In genomic region chr12:54935235-54935951, GRCh38 we compare ENCODE assay signal across 8 cellular contexts. TPM values are rescaled to one million over a fixed set of nuclear protein-coding genes. Genes with fewer than 3 reads are reported as not detected.
DNase-seq lines count a peak whose midpoint lies in the region; ATAC-seq lines count a peak whose summit lies in the region.

No MANE protein-coding gene starts in this region.

- DNase-seq in DMS53 treated with DMSO at 0.1 percent for 48 hours (lab: John Stamatoyannopoulos, UW; ENCODE audit: unreplicated experiment) (peak; percentile 89), HS-5 (ENCODE audit: low read depth) (peak; percentile 76), NCI-H524 (lab: John Stamatoyannopoulos, UW) (no peak), NCI-H2227 (lab: John Stamatoyannopoulos, UW; ENCODE audit: unreplicated experiment) (no peak)
- DNase-seq in activated CD4-positive, alpha-beta T cell treated with anti-CD3 and anti-CD28 coated beads for 48 hours, result peak; percentile 54
- peak in 2 of 3 donors; percentile 18 to 28 for DNase-seq in stimulated activated CD4-positive, alpha-beta T cell treated with anti-CD3 and anti-CD28 coated beads, Interleukin-12 subunit alpha, Interleukin-12 subunit beta, amount 100 ng/mL, for 48 hours (ENCODE audit: low read depth in 2 of 3, low spot score in 1 of 3)

- peak; percentile 96 for ATAC-seq in GM21515 (IDR thresholded peaks at IDR 0.05; ENCODE audit: unreplicated experiment)
- peak; percentile 95 for ATAC-seq in esophagus mucosa

RNA-seq across cellular contexts. Expression of gene TESPA1, which starts 49.2 kb away (rescaled TPM):
- 0.68 TPM for total RNA-seq in esophagus mucosa

Comparison
In these comparisons a context has a peak if more than half of its experiments do, and no peak if none do; other contexts are left out.
1. DNase-seq: peak in DMS53 treated with DMSO at 0.1 percent for 48 hours (single experiment), HS-5 (single experiment), activated CD4-positive, alpha-beta T cell treated with anti-CD3 and anti-CD28 coated beads for 48 hours (single experiment) and stimulated activated CD4-positive, alpha-beta T cell treated with anti-CD3 and anti-CD28 coated beads, Interleukin-12 subunit alpha, Interleukin-12 subunit beta, amount 100 ng/mL, for 48 hours (2 of 3); none in NCI-H524 (0 of 2) and NCI-H2227 (single experiment).